12 cellular contexts compared by ENCODE assay signal in the genomic region with DNA sequence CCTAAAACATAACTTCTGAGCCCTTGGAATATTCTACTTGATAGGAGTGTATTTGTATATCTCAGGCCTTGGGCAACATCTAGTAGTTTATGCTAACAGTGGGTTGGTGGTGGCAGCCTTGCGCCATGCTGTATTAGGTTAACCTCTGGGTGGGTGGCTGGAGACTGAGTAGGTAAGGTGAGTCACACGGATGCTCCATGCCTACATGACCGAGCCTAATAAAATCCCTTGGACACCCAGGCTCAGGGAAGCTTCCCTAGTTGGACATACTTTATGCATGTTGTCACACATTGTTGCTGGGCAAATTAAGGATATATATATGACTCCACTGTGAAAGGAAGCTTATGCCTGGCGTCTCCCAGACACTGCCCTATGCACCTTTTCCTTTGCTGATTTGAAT. TPM values are rescaled to one million over a fixed set of nuclear protein-coding genes. Genes with fewer than 3 reads are reported as not detected.
DNase-seq lines count a peak whose midpoint lies in the region; ATAC-seq and TF ChIP-seq lines count a peak whose summit lies in the region.
"Had no signal": no experiment of that assay in that cellular context is flagged by ENCODE, and none has a peak within 500 bp of the region (broad histone marks: within the 10 kb centered on the region; RNA-seq: fewer than 3 reads in every experiment).

No MANE protein-coding gene starts in this region.

- H3K4me3 Mint-ChIP-seq in chondrocyte (ENCODE audit: unreplicated experiment) = no peak overlapping the region
- H3K4me3 Mint-ChIP-seq: activated naive CD8-positive, alpha-beta T cell treated with anti-CD3 and anti-CD28 coated beads, Interleukin-2, amount 50 U/mL, for 24 hours had no signal

- H3K4me3 ChIP-seq in mucosa of descending colon = no peak overlapping the region
- H3K4me3 ChIP-seq: uterus had no signal

- H3K27me3 Mint-ChIP-seq in chondrocyte (ENCODE audit: low read depth) = no peaks in the 10 kb centered on the region
- H3K27me3 Mint-ChIP-seq: activated naive CD8-positive, alpha-beta T cell treated with anti-CD3 and anti-CD28 coated beads, Interleukin-2, amount 50 U/mL, for 24 hours had no signal

- H3K36me3 Mint-ChIP-seq in chondrocyte (ENCODE audit: low read depth) = no peaks in the 10 kb centered on the region
- no peaks in the 10 kb centered on the region for H3K36me3 Mint-ChIP-seq in activated naive CD4-positive, alpha-beta T cell treated with anti-CD3 and anti-CD28 coated beads, Interleukin-2, amount 50 U/mL, for 72 hours

- DNase-seq in Caki2 (ENCODE audit: low read depth) (peak; percentile 65), M059J (ENCODE audit: low read depth) (peak; percentile 98), chondrocyte (ENCODE audit: low spot score) (no peak), mucosa of descending colon (no peak), hypothalamus (lab: John Stamatoyannopoulos, UW) (no peak), DMS79 treated with DMSO at 0.1 percent for 48 hours (lab: John Stamatoyannopoulos, UW) (no peak)
- no peak for DNase-seq in activated CD8-positive, alpha-beta memory T cell treated with anti-CD3 and anti-CD28 coated beads, Interleukin-2, amount 50 U/mL, for 48 hours
- no peak for DNase-seq in activated naive CD4-positive, alpha-beta T cell treated with anti-CD3 and anti-CD28 coated beads, Interleukin-2, amount 50 U/mL, for 72 hours (ENCODE audit: low spot score in 2 of 2)
- DNase-seq: activated naive CD8-positive, alpha-beta T cell treated with anti-CD3 and anti-CD28 coated beads, Interleukin-2, amount 50 U/mL, for 24 hours; effector memory CD4-positive, alpha-beta T cell; NCI-H1694; uterus had no signal

- intact Hi-C loops in mucosa of descending colon (cut with DNase I, micrococcal nuclease) = no loop called here

- H3K9me3 Mint-ChIP-seq in chondrocyte (ENCODE audit: low read depth) = no peaks in the 10 kb centered on the region
- no peaks in the 10 kb centered on the region for H3K9me3 Mint-ChIP-seq in activated naive CD4-positive, alpha-beta T cell treated with anti-CD3 and anti-CD28 coated beads, Interleukin-2, amount 50 U/mL, for 72 hours
- H3K9me3 Mint-ChIP-seq: activated naive CD8-positive, alpha-beta T cell treated with anti-CD3 and anti-CD28 coated beads, Interleukin-2, amount 50 U/mL, for 24 hours had no signal

- peaks cover 6% of the 10 kb centered on the region for H3K4me1 Mint-ChIP-seq in chondrocyte (ENCODE audit: low read depth)

- in situ Hi-C loops in Caki2 (cut with HindIII; ENCODE audit: low pct_unique_long_range_greater_than_20kb, low sequenced_read_pairs) = no loop called here

- H3K27ac Mint-ChIP-seq in chondrocyte (ENCODE audit: unreplicated experiment) = peak overlapping the region; percentile 89
- no peak overlapping the region for H3K27ac Mint-ChIP-seq in activated naive CD4-positive, alpha-beta T cell treated with anti-CD3 and anti-CD28 coated beads, Interleukin-2, amount 50 U/mL, for 72 hours
- H3K27ac Mint-ChIP-seq: activated naive CD8-positive, alpha-beta T cell treated with anti-CD3 and anti-CD28 coated beads, Interleukin-2, amount 50 U/mL, for 24 hours had no signal

- peak; percentile 11 for ATAC-seq in mucosa of descending colon
- no peak for ATAC-seq in activated naive CD4-positive, alpha-beta T cell treated with anti-CD3 and anti-CD28 coated beads, Interleukin-2, amount 50 U/mL, for 72 hours
- ATAC-seq: activated naive CD8-positive, alpha-beta T cell treated with anti-CD3 and anti-CD28 coated beads, Interleukin-2, amount 50 U/mL, for 24 hours had no signal

- TF ChIP-seq CTCF in chondrocyte (IDR thresholded peaks at IDR 0.05) = no peak
- no peak for TF ChIP-seq CTCF in mucosa of descending colon (IDR thresholded peaks at IDR 0.05)

- no peaks in the 10 kb centered on the region for H3K4me1 ChIP-seq in mucosa of descending colon (ENCODE audit: low read depth)
- H3K4me1 ChIP-seq: uterus had no signal

- H3K36me3 ChIP-seq in mucosa of descending colon (ENCODE audit: low read depth) = no peaks in the 10 kb centered on the region
- H3K36me3 ChIP-seq: uterus had no signal

- no peaks in the 10 kb centered on the region for H3K9me3 ChIP-seq in mucosa of descending colon
- H3K9me3 ChIP-seq: uterus had no signal

RNA-seq across cellular contexts. Expression of a gene that starts 6.0 kb away (rescaled TPM):
- total RNA-seq in Caki2 (2014; rRNA removed; shearing (Covaris generic); ENCODE audit: low replicate concordance) = 9.1 and 15.0 TPM in 2 replicates
- 37.6 and 44.6 TPM in 2 replicates for total RNA-seq in M059J (2014; rRNA removed; shearing (Covaris generic))
- total RNA-seq in chondrocyte = 23.9 to 30.5 TPM (median 30.0 TPM) in 3 replicates
- 10 to 100 TPM; 18.4 to 25.4 (median 20.3) TPM for total RNA-seq in mucosa of descending colon
- total RNA-seq in activated naive CD4-positive, alpha-beta T cell treated with anti-CD3 and anti-CD28 coated beads, Interleukin-2, amount 50 U/mL, for 72 hours = 10 to 100 TPM; 19.1 to 20.7 TPM

RNA-seq across cellular contexts. Expression of a gene that starts 30.2 kb away (rescaled TPM):
- 230 and 259 TPM in 2 replicates for total RNA-seq in Caki2 (2014; rRNA removed; shearing (Covaris generic); ENCODE audit: low replicate concordance)
- 428 and 571 TPM in 2 replicates for total RNA-seq in M059J (2014; rRNA removed; shearing (Covaris generic))
- total RNA-seq in chondrocyte (303 to 382 TPM (median 312 TPM) in 3 replicates), mucosa of descending colon (100 to 1,000 TPM; 118 to 225 (median 219) TPM)
- total RNA-seq in activated naive CD4-positive, alpha-beta T cell treated with anti-CD3 and anti-CD28 coated beads, Interleukin-2, amount 50 U/mL, for 72 hours = 10 to 100 TPM; 55.9 to 59.7 TPM

Comparison
In these comparisons a context has a peak if more than half of its experiments do, and no peak if none do; other contexts are left out.
1. DNase-seq: peak in Caki2 (single experiment) and M059J (single experiment); none in chondrocyte (single experiment), mucosa of descending colon (0 of 3), hypothalamus (0 of 51), activated CD8-positive, alpha-beta memory T cell treated with anti-CD3 and anti-CD28 coated beads, Interleukin-2, amount 50 U/mL, for 48 hours (single experiment), DMS79 treated with DMSO at 0.1 percent for 48 hours (single experiment) and activated naive CD4-positive, alpha-beta T cell treated with anti-CD3 and anti-CD28 coated beads, Interleukin-2, amount 50 U/mL, for 72 hours (0 of 2).